19 cellular contexts compared by ENCODE assay signal in the genomic region with DNA sequence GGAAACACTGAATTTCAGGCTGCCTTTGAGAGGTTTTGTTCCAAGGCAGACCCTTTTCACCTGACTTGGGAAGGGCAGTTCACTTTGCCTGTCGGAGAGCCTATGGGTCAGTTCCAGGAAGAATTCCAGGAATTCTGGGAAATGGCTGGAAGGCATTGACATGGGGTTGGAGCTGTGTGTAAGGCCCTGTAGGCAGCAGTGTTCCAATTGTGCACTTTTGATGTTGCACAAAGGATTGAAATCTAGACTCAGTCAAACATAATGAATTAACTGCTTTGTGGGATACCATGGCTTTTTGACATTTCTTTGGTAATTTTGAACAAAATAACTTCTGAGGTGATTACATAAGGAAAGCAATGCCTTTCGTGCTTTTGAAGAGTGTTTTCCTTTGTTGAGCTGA.
DNase-seq lines count a peak whose midpoint lies in the region; ATAC-seq and TF ChIP-seq lines count a peak whose summit lies in the region.
"Had no signal": no experiment of that assay in that cellular context is flagged by ENCODE, and none has a peak within 500 bp of the region (broad histone marks: within the 10 kb centered on the region; RNA-seq: fewer than 3 reads in every experiment).

No MANE protein-coding gene starts in this region.

- peaks cover 21% of the 10 kb centered on the region for H3K4me1 Mint-ChIP-seq in WTC11

- H3K36me3 ChIP-seq in trophoblast cell (ENCODE audit: control insufficient read depth in 1 of 2, insufficient read depth in 2 of 2, low read length in 2 of 2) = no peaks in the 10 kb centered on the region
- H3K36me3 ChIP-seq in right atrium auricular region = no peaks in the 10 kb centered on the region
- H3K36me3 ChIP-seq: BE2C had no signal

- no peak overlapping the region for H4K12ac ChIP-seq in trophoblast cell (ENCODE audit: low read depth, low read length)

- H4K8ac ChIP-seq in trophoblast cell (ENCODE audit: low read depth, low read length) = no peak overlapping the region

- no peak overlapping the region for H3K4ac ChIP-seq in trophoblast cell (ENCODE audit: low read depth, low read length)

- no peaks in the 10 kb centered on the region for H3K79me1 ChIP-seq in trophoblast cell (ENCODE audit: low read length)

- CTCF ChIA-PET in WTC11 (lab: Charles Lee) = interaction anchor here (0.6 to 1.7 kb wide), 7 partner anchors 25 to 859 kb away, joined by 3 to 8 read pairs (median 3); no protein-coding TSS in a partner anchor

- no peak overlapping the region for H3K14ac ChIP-seq in trophoblast cell (ENCODE audit: low read length)

- H3K36me3 Mint-ChIP-seq in WTC11 = no peaks in the 10 kb centered on the region

- H3K9me3 ChIP-seq in trophoblast cell (ENCODE audit: insufficient read depth, low read depth, low read length) = no peaks in the 10 kb centered on the region
- no peaks in the 10 kb centered on the region for H3K9me3 ChIP-seq in right atrium auricular region
- H3K9me3 ChIP-seq: BE2C had no signal

- no peaks in the 10 kb centered on the region for H3K9me3 Mint-ChIP-seq in WTC11
- H3K9me3 Mint-ChIP-seq: H9 had no signal

- H3K4me1 ChIP-seq in trophoblast cell (ENCODE audit: control insufficient read depth in 1 of 2, insufficient read depth in 2 of 2, low read length in 2 of 2) = peaks cover 2 to 4% of the 10 kb centered on the region in 2 experiments
- peaks cover 0 to 4% of the 10 kb centered on the region in 2 donors for H3K4me1 ChIP-seq in right atrium auricular region

- H2AK5ac ChIP-seq in trophoblast cell (ENCODE audit: low read length) = no peak overlapping the region

- no peak overlapping the region for H2AFZ ChIP-seq in trophoblast cell (ENCODE audit: insufficient read depth, low read length, poor library complexity)
- H2AFZ ChIP-seq: PC-9 had no signal

- no peak overlapping the region for H4K91ac ChIP-seq in trophoblast cell (ENCODE audit: low read depth, low read length)

- no peak overlapping the region for H3K27ac ChIP-seq in trophoblast cell (ENCODE audit: low read depth, low read length)
- H3K27ac ChIP-seq in right atrium auricular region = no peak overlapping the region
- H3K27ac ChIP-seq: PC-9 had no signal

- no peak overlapping the region for H3K4me3 Mint-ChIP-seq in WTC11
- H3K4me3 Mint-ChIP-seq: CD4-positive, CD25-positive, alpha-beta regulatory T cell; H9 had no signal

- no peak overlapping the region for H3K23ac ChIP-seq in trophoblast cell (ENCODE audit: low read length)

- H3K79me2 ChIP-seq in trophoblast cell (ENCODE audit: control insufficient read depth, insufficient read depth, low read length, poor library complexity) = no peaks in the 10 kb centered on the region

- no peak overlapping the region for H3K9ac ChIP-seq in trophoblast cell (ENCODE audit: low read length)

- H3K4me3 ChIP-seq in trophoblast cell (ENCODE audit: low read depth, low read length) = no peak overlapping the region
- H3K4me3 ChIP-seq in right atrium auricular region = no peak overlapping the region
- H3K4me3 ChIP-seq: PC-9 had no signal

- no peak overlapping the region for H2BK120ac ChIP-seq in trophoblast cell (ENCODE audit: insufficient read depth, low read length, poor library complexity)

- no peak overlapping the region for H3K4me2 ChIP-seq in trophoblast cell (ENCODE audit: low read length)
- H3K4me2 ChIP-seq: PC-9 had no signal

- H3K27ac Mint-ChIP-seq in WTC11 = peak overlapping the region; percentile 38; the same call in 1 of the 2 replicates
- H3K27ac Mint-ChIP-seq: CD4-positive, CD25-positive, alpha-beta regulatory T cell had no signal

- no peak for TF ChIP-seq CTCF in WTC11 (IDR thresholded peaks at IDR 0.05)
- no peak for TF ChIP-seq CTCF in right atrium auricular region (IDR thresholded peaks at IDR 0.05)

- no CpG with 5 or more reads among the region's 2 CpGs for WGBS in trophoblast cell (ENCODE audit: extremely low coverage, insufficient coverage, insufficient read length)

- peak; percentile 14 to 40 for DNase-seq in NCI-H2081 (lab: John Stamatoyannopoulos, UW)
- DNase-seq in NCI-H2081 treated with DMSO at 0.1 percent for 48 hours (lab: John Stamatoyannopoulos, UW) = no peak
- DNase-seq in WTC11 (ENCODE audit: low spot score) = no peak
- peak; percentile 33 for DNase-seq in iPS DF 19.7 (ENCODE audit: low read depth, low spot score)
- peak; percentile 58 to 76 for DNase-seq in trophoblast cell
- no peak for DNase-seq in right atrium auricular region (ENCODE audit: low spot score)
- no peak for DNase-seq in effector CD8-positive, alpha-beta T cell (lab: John Stamatoyannopoulos, UW)
- no peak for DNase-seq in hypothalamus (lab: John Stamatoyannopoulos, UW)
- DNase-seq: 8988T; BE2C; CD4-positive, CD25-positive, alpha-beta regulatory T cell; COR-L47; DND-41; H9; MM.1S; NCI-H1092; NCI-H1436 treated with DMSO at 0.1 percent for 48 hours; NCI-H2227 treated with DMSO at 0.1 percent for 48 hours; PC-9 had no signal

- POLR2A ChIA-PET in WTC11 (lab: Charles Lee) = interaction anchor here (0.6 kb wide), 1 partner anchor 12 kb away, joined by 6 read pairs; no protein-coding TSS in a partner anchor

- H3K27me3 Mint-ChIP-seq in WTC11 (ENCODE audit: low read depth) = no peaks in the 10 kb centered on the region
- H3K27me3 Mint-ChIP-seq: CD4-positive, CD25-positive, alpha-beta regulatory T cell had no signal

- ATAC-seq in WTC11 = peak; percentile 87

- H2BK5ac ChIP-seq in trophoblast cell (ENCODE audit: low read depth, low read length, poor library complexity) = no peak overlapping the region

- no peaks in the 10 kb centered on the region for H3K27me3 ChIP-seq in trophoblast cell (ENCODE audit: insufficient read depth, low read length)
- no peaks in the 10 kb centered on the region for H3K27me3 ChIP-seq in right atrium auricular region
- H3K27me3 ChIP-seq: BE2C had no signal

- no peak overlapping the region for H3K18ac ChIP-seq in trophoblast cell (ENCODE audit: low read length)

- H2BK12ac ChIP-seq in trophoblast cell (ENCODE audit: low read length) = no peak overlapping the region

TF ChIP-seq in WTC11, 78 proteins besides CTCF, POLR2A, EP300 and RAD21 (continues in another document):
- TF ChIP-seq ZNF423 (CRISPR knock-in tag; IDR thresholded peaks at IDR 0.05) (no peak), NFYB (CRISPR knock-in tag; conservative IDR thresholded peaks at IDR 0.05; ENCODE audit: low read depth) (no peak), NR2C2 (CRISPR knock-in tag; IDR thresholded peaks at IDR 0.05) (no peak), ELF4 (CRISPR knock-in tag; IDR thresholded peaks at IDR 0.05; ENCODE audit: low read depth) (no peak), TEAD1 (CRISPR knock-in tag; IDR thresholded peaks at IDR 0.05) (no peak), KAT7 (CRISPR knock-in tag; IDR thresholded peaks at IDR 0.05; ENCODE audit: borderline replicate concordance) (no peak)
- TF ChIP-seq, protein P1, sequence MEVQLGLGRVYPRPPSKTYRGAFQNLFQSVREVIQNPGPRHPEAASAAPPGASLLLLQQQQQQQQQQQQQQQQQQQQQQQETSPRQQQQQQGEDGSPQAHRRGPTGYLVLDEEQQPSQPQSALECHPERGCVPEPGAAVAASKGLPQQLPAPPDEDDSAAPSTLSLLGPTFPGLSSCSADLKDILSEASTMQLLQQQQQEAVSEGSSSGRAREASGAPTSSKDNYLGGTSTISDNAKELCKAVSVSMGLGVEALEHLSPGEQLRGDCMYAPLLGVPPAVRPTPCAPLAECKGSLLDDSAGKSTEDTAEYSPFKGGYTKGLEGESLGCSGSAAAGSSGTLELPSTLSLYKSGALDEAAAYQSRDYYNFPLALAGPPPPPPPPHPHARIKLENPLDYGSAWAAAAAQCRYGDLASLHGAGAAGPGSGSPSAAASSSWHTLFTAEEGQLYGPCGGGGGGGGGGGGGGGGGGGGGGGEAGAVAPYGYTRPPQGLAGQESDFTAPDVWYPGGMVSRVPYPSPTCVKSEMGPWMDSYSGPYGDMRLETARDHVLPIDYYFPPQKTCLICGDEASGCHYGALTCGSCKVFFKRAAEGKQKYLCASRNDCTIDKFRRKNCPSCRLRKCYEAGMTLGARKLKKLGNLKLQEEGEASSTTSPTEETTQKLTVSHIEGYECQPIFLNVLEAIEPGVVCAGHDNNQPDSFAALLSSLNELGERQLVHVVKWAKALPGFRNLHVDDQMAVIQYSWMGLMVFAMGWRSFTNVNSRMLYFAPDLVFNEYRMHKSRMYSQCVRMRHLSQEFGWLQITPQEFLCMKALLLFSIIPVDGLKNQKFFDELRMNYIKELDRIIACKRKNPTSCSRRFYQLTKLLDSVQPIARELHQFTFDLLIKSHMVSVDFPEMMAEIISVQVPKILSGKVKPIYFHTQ (CRISPR knock-in tag; IDR thresholded peaks at IDR 0.05) = no peak
- TF ChIP-seq, protein P2, sequence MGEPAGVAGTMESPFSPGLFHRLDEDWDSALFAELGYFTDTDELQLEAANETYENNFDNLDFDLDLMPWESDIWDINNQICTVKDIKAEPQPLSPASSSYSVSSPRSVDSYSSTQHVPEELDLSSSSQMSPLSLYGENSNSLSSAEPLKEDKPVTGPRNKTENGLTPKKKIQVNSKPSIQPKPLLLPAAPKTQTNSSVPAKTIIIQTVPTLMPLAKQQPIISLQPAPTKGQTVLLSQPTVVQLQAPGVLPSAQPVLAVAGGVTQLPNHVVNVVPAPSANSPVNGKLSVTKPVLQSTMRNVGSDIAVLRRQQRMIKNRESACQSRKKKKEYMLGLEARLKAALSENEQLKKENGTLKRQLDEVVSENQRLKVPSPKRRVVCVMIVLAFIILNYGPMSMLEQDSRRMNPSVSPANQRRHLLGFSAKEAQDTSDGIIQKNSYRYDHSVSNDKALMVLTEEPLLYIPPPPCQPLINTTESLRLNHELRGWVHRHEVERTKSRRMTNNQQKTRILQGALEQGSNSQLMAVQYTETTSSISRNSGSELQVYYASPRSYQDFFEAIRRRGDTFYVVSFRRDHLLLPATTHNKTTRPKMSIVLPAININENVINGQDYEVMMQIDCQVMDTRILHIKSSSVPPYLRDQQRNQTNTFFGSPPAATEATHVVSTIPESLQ (CRISPR knock-in tag; IDR thresholded peaks at IDR 0.05) = no peak
- TF ChIP-seq, protein P3, sequence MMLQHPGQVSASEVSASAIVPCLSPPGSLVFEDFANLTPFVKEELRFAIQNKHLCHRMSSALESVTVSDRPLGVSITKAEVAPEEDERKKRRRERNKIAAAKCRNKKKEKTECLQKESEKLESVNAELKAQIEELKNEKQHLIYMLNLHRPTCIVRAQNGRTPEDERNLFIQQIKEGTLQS (CRISPR knock-in tag; conservative IDR thresholded peaks at IDR 0.05) = no peak
- TF ChIP-seq, protein P4, sequence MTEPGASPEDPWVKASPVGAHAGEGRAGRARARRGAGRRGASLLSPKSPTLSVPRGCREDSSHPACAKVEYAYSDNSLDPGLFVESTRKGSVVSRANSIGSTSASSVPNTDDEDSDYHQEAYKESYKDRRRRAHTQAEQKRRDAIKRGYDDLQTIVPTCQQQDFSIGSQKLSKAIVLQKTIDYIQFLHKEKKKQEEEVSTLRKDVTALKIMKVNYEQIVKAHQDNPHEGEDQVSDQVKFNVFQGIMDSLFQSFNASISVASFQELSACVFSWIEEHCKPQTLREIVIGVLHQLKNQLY (CRISPR knock-in tag; IDR thresholded peaks at IDR 0.05) = no peak

Comparison
In these comparisons a context has a peak if more than half of its experiments do, and no peak if none do; other contexts are left out.
1. DNase-seq: peak in NCI-H2081 (2 of 2), iPS DF 19.7 (single experiment) and trophoblast cell (2 of 2); none in NCI-H2081 treated with DMSO at 0.1 percent for 48 hours (single experiment), WTC11 (single experiment), right atrium auricular region (single experiment), effector CD8-positive, alpha-beta T cell (single experiment) and hypothalamus (0 of 51).